8 cellular contexts compared by ENCODE assay signal in genomic region chr19:48169974-48170803, GRCh38.
A peak's percentile ranks its signal among the peaks of the same experiment; 100 is the strongest.
DNase-seq lines count a peak whose midpoint lies in the region; ATAC-seq and TF ChIP-seq lines count a peak whose summit lies in the region.

LIG1 (minus strand) TSS chr19:48170344; CDS start chr19:48165566, 4,778 bp downstream.
ZSWIM9 (plus strand) TSS chr19:48170680; CDS start chr19:48171803, 1,123 bp downstream.

- no peaks in the 10 kb centered on the region for H3K27me3 ChIP-seq in mucosa of rectum (ENCODE audit: control insufficient read depth in 2 of 2, insufficient read depth in 2 of 2, low read length in 2 of 2)

- ATAC-seq in GM21529 (IDR thresholded peaks at IDR 0.05; ENCODE audit: unreplicated experiment): peak; percentile 77

- DNase-seq in DMS153 (lab: John Stamatoyannopoulos, UW) (peak; percentile 89), OCI-M2 (lab: John Stamatoyannopoulos, UW; ENCODE audit: unreplicated experiment) (peak; percentile 64), activated T-cell treated with anti-CD3 and anti-CD28 coated beads for 48 hours (ENCODE audit: low read depth) (peak; percentile 90), epithelial cell of prostate (ENCODE audit: low read depth, low spot score) (peak; percentile 76)
- DNase-seq in stimulated activated CD8-positive, alpha-beta memory T cell treated with anti-CD3 and anti-CD28 coated beads, Interleukin-4, amount 100 ng/mL, for 4 hours (ENCODE audit: low read depth in 2 of 2, low spot score in 1 of 2): peak; percentile 80 to 84

- H3K4me3 ChIP-seq in mucosa of rectum (ENCODE audit: low read length in 2 of 2): peak within 1 kb of the TSS; percentile 85 to 95

- no peak for TF ChIP-seq RAD21 in Ishikawa (IDR thresholded peaks at IDR 0.05; ENCODE audit: low read depth)

- H3K36me3 ChIP-seq in mucosa of rectum (ENCODE audit: control insufficient read depth in 2 of 2, insufficient read depth in 2 of 2, low read length in 2 of 2): peaks cover 8 to 18% of the 10 kb centered on the region in 2 donors

- peaks cover 7 to 12% of the 10 kb centered on the region in 2 donors for H3K4me1 ChIP-seq in mucosa of rectum (ENCODE audit: control insufficient read depth in 2 of 2, insufficient read depth in 2 of 2, low read length in 2 of 2)

- H3K27ac ChIP-seq in epithelial cell of prostate: peak within 1 kb of the TSS; percentile 81
- H3K27ac ChIP-seq in mucosa of rectum (ENCODE audit: low read depth in 2 of 2, low read length in 2 of 2): peak within 1 kb of the TSS; percentile 97 to 98

- H3K9ac ChIP-seq in mucosa of rectum (ENCODE audit: low read depth in 1 of 2, low read length in 2 of 2): peak within 1 kb of the TSS; percentile 86 to 90

- H3K9me3 ChIP-seq in mucosa of rectum (ENCODE audit: control insufficient read depth in 2 of 2, low read length in 2 of 2): no peaks in the 10 kb centered on the region

- no peak for TF ChIP-seq EP300 in Ishikawa (IDR thresholded peaks at IDR 0.05; ENCODE audit: borderline replicate concordance)

TF ChIP-seq in Ishikawa, 13 proteins besides CTCF, POLR2A, EP300 and RAD21:
- TF ChIP-seq TAF1 (IDR thresholded peaks at IDR 0.05; ENCODE audit: low read depth) (peak; percentile 39; the same call in 1 of the 2 replicates), ZBTB7A (IDR thresholded peaks at IDR 0.05; ENCODE audit: low read depth) (0 out of 2 replicates have a peak, but pooled peaks have one; percentile 7), MAX (IDR thresholded peaks at IDR 0.05) (peak; percentile 87), EGR1 (IDR thresholded peaks at IDR 0.05) (peak; percentile 35; the same call in 1 of the 2 replicates), NFIC (IDR thresholded peaks at IDR 0.05) (no peak; the same call in 1 of the 2 replicates)

Comparison
In these comparisons a context has a peak if more than half of its experiments do, and no peak if none do; other contexts are left out.
1. Peak in every context shown above with its lines: DNase-seq, ATAC-seq, H3K4me3 ChIP-seq and H3K27ac ChIP-seq.